In genomic region chr11:67510023-67510345, GRCh38 we compare ENCODE assay signal across 24 cellular contexts. TPM values are rescaled to one million over a fixed set of nuclear protein-coding genes. Genes with fewer than 3 reads are reported as not detected.
DNase-seq lines count a peak whose midpoint lies in the region; ATAC-seq and TF ChIP-seq lines count a peak whose summit lies in the region.
"Had no signal": no experiment of that assay in that cellular context is flagged by ENCODE, and none has a peak within 500 bp of the region (broad histone marks: within the 10 kb centered on the region; RNA-seq: fewer than 3 reads in every experiment).

No MANE protein-coding gene starts in this region.

- no peak overlapping the region for H3K4me3 ChIP-seq in adrenal gland
- H3K4me3 ChIP-seq: BLaER1 treated with 17β-estradiol and CSF1 and Interleukin-3, amounts not matched to agents 10 nM and 100 nM; esophagus muscularis mucosa had no signal

- H3K9me3 ChIP-seq in adrenal gland (replicated peaks in 1 of 3), result no peaks in the 10 kb centered on the region
- H3K9me3 ChIP-seq: BLaER1 treated with 17β-estradiol and CSF1 and Interleukin-3, amounts not matched to agents 10 nM and 100 nM; esophagus muscularis mucosa; SK-N-SH had no signal

- peaks cover 33% of the 10 kb centered on the region for H3K4me1 Mint-ChIP-seq in activated naive CD4-positive, alpha-beta T cell treated with anti-CD3 and anti-CD28 coated beads, Interleukin-2, amount 10 ng/mL, durations not matched to agents 7 days and 5 days
- H3K4me1 Mint-ChIP-seq in WTC11 (peaks cover 26% of the 10 kb centered on the region), memory B cell (peaks cover 16% of the 10 kb centered on the region)
- peaks cover 25 to 36% of the 10 kb centered on the region in 2 donors for H3K4me1 Mint-ChIP-seq in stimulated activated naive B cell treated with anti-CD40 and anti-IgM and Interleukin-4, amounts not matched to agents 10 μg/mL and 1 μg/mL and 100 μg/mL, for 72 hours

- peak overlapping the region; percentile 84 for H3K4me3 Mint-ChIP-seq in activated naive CD4-positive, alpha-beta T cell treated with anti-CD3 and anti-CD28 coated beads, Interleukin-2, amount 10 ng/mL, durations not matched to agents 7 days and 5 days
- H3K4me3 Mint-ChIP-seq in WTC11 (peak overlapping the region; percentile 83), memory B cell (no peak overlapping the region)
- no peak overlapping the region for H3K4me3 Mint-ChIP-seq in stimulated activated naive B cell treated with anti-CD40 and anti-IgM and Interleukin-4, amounts not matched to agents 10 μg/mL and 1 μg/mL and 100 μg/mL, for 72 hours

- ATAC-seq in activated naive CD4-positive, alpha-beta T cell treated with anti-CD3 and anti-CD28 coated beads, Interleukin-2, amount 50 U/mL, for 72 hours, result no peak
- ATAC-seq in WTC11, result no peak
- ATAC-seq in memory B cell (ENCODE audit: low read depth), result no peak
- ATAC-seq in stimulated activated naive B cell treated with anti-CD40 and anti-IgM and Interleukin-4, amounts not matched to agents 10 μg/mL and 1 μg/mL and 100 μg/mL, for 72 hours (replicated peaks), result no peak
- no peak for ATAC-seq in HG03442 (IDR thresholded peaks at IDR 0.05; ENCODE audit: unreplicated experiment)
- no peak for ATAC-seq in HG03521 (IDR thresholded peaks at IDR 0.05; ENCODE audit: unreplicated experiment)
- ATAC-seq: activated naive CD8-positive, alpha-beta T cell treated with anti-CD3 and anti-CD28 coated beads, Interleukin-2, amount 50 U/mL, for 24 hours had no signal

- H3K9me3 Mint-ChIP-seq in activated naive CD4-positive, alpha-beta T cell treated with anti-CD3 and anti-CD28 coated beads, Interleukin-2, amount 10 ng/mL, durations not matched to agents 7 days and 5 days, result no peaks in the 10 kb centered on the region
- H3K9me3 Mint-ChIP-seq in activated naive CD4-positive, alpha-beta T cell treated with anti-CD3 and anti-CD28 coated beads, Interleukin-2, amount 50 U/mL, for 72 hours, result no peaks in the 10 kb centered on the region
- H3K9me3 Mint-ChIP-seq in WTC11, result no peaks in the 10 kb centered on the region
- H3K9me3 Mint-ChIP-seq in memory B cell, result no peaks in the 10 kb centered on the region
- no peaks in the 10 kb centered on the region for H3K9me3 Mint-ChIP-seq in stimulated activated naive B cell treated with anti-CD40 and anti-IgM and Interleukin-4, amounts not matched to agents 10 μg/mL and 1 μg/mL and 100 μg/mL, for 72 hours
- H3K9me3 Mint-ChIP-seq: activated naive CD8-positive, alpha-beta T cell treated with anti-CD3 and anti-CD28 coated beads, Interleukin-2, amount 50 U/mL, for 24 hours had no signal

- no peak for TF ChIP-seq CTCF in WTC11 (IDR thresholded peaks at IDR 0.05)
- no peak for TF ChIP-seq CTCF in adrenal gland (IDR thresholded peaks at IDR 0.05)

- intact Hi-C loops in adrenal gland (cut with DNase I), result no loop called here

- H3K27ac ChIP-seq in adrenal gland, result no peak overlapping the region
- H3K27ac ChIP-seq: BLaER1 treated with 17β-estradiol and CSF1 and Interleukin-3, amounts not matched to agents 10 nM and 100 nM; brain microvascular endothelial cell; esophagus muscularis mucosa had no signal

- TF ChIP-seq POLR2A in adrenal gland (IDR thresholded peaks at IDR 0.05), result no peak

- no peaks in the 10 kb centered on the region for H3K36me3 ChIP-seq in adrenal gland (replicated peaks in 1 of 2)
- H3K36me3 ChIP-seq: brain microvascular endothelial cell had no signal

- CTCF ChIA-PET in activated naive CD4-positive, alpha-beta T cell treated with anti-CD3 and anti-CD28 coated beads, Interleukin-2, amount 10 ng/mL, durations not matched to agents 7 days and 5 days (lab: Charles Lee), result no interaction called here
- CTCF ChIA-PET in WTC11 (lab: Charles Lee), result no interaction called here

- WGBS in adrenal gland, 4 donors, result 41 to 55% (median 48%) methylated on average over 3 of the region's 3 CpGs

- peak overlapping the region; percentile 79 for H3K27ac Mint-ChIP-seq in activated naive CD4-positive, alpha-beta T cell treated with anti-CD3 and anti-CD28 coated beads, Interleukin-2, amount 10 ng/mL, durations not matched to agents 7 days and 5 days
- H3K27ac Mint-ChIP-seq in activated naive CD4-positive, alpha-beta T cell treated with anti-CD3 and anti-CD28 coated beads, Interleukin-2, amount 50 U/mL, for 72 hours, result no peak overlapping the region
- H3K27ac Mint-ChIP-seq in WTC11 (no peak overlapping the region), memory B cell (peak overlapping the region; percentile 97)
- peak overlapping the region; percentile 32 for H3K27ac Mint-ChIP-seq in stimulated activated naive B cell treated with anti-CD40 and anti-IgM and Interleukin-4, amounts not matched to agents 10 μg/mL and 1 μg/mL and 100 μg/mL, for 72 hours

- H3K27me3 Mint-ChIP-seq in activated naive CD4-positive, alpha-beta T cell treated with anti-CD3 and anti-CD28 coated beads, Interleukin-2, amount 10 ng/mL, durations not matched to agents 7 days and 5 days, result peaks cover 49% of the 10 kb centered on the region
- H3K27me3 Mint-ChIP-seq in WTC11 (ENCODE audit: low read depth) (peaks cover 24% of the 10 kb centered on the region), memory B cell (peaks cover 8% of the 10 kb centered on the region)
- peaks cover 12 to 21% of the 10 kb centered on the region in 2 donors for H3K27me3 Mint-ChIP-seq in stimulated activated naive B cell treated with anti-CD40 and anti-IgM and Interleukin-4, amounts not matched to agents 10 μg/mL and 1 μg/mL and 100 μg/mL, for 72 hours

- H3K36me3 Mint-ChIP-seq in activated naive CD4-positive, alpha-beta T cell treated with anti-CD3 and anti-CD28 coated beads, Interleukin-2, amount 10 ng/mL, durations not matched to agents 7 days and 5 days, result peaks cover 9% of the 10 kb centered on the region
- H3K36me3 Mint-ChIP-seq in activated naive CD4-positive, alpha-beta T cell treated with anti-CD3 and anti-CD28 coated beads, Interleukin-2, amount 50 U/mL, for 72 hours, result peaks cover 8 to 10% of the 10 kb centered on the region in 2 donors
- H3K36me3 Mint-ChIP-seq in WTC11 (peaks cover 2% of the 10 kb centered on the region; the same call in 1 of the 2 replicates), memory B cell (no peaks in the 10 kb centered on the region)
- peaks cover 6% of the 10 kb centered on the region in 2 donors for H3K36me3 Mint-ChIP-seq in stimulated activated naive B cell treated with anti-CD40 and anti-IgM and Interleukin-4, amounts not matched to agents 10 μg/mL and 1 μg/mL and 100 μg/mL, for 72 hours

- no peak for DNase-seq in activated naive CD4-positive, alpha-beta T cell treated with anti-CD3 and anti-CD28 coated beads, Interleukin-2, amount 10 ng/mL, durations not matched to agents 7 days and 5 days
- no peak for DNase-seq in activated naive CD4-positive, alpha-beta T cell treated with anti-CD3 and anti-CD28 coated beads, Interleukin-2, amount 50 U/mL, for 72 hours (ENCODE audit: low spot score in 2 of 2)
- DNase-seq in WTC11 (ENCODE audit: low spot score), result no peak
- no peak for DNase-seq in memory B cell (ENCODE audit: low spot score in 2 of 2)
- no peak for DNase-seq in stimulated activated naive B cell treated with anti-CD40 and anti-IgM and Interleukin-4, amounts not matched to agents 10 μg/mL and 1 μg/mL and 100 μg/mL, for 72 hours
- no peak for DNase-seq in adrenal gland
- DNase-seq: ACHN; activated naive CD8-positive, alpha-beta T cell treated with anti-CD3 and anti-CD28 coated beads, Interleukin-2, amount 50 U/mL, for 24 hours; brain microvascular endothelial cell; effector CD4-positive, alpha-beta T cell; GDM1; HCEC 1CT; kidney glomerular epithelial cell; NCI-H1694 treated with DMSO at 0.1 percent for 48 hours; NCI-H526 treated with DMSO at 0.1 percent for 48 hours; SK-N-SH; stimulated activated CD8-positive, alpha-beta memory T cell treated with anti-CD3 and anti-CD28 coated beads, Interleukin-4, amount 100 ng/mL, for 48 hours had no signal

- H3K4me1 ChIP-seq in adrenal gland (replicated peaks in 1 of 2), result peaks cover 21 to 31% of the 10 kb centered on the region in 2 donors

- H3K27me3 ChIP-seq in adrenal gland, result no peaks in the 10 kb centered on the region
- H3K27me3 ChIP-seq: BLaER1 treated with 17β-estradiol and CSF1 and Interleukin-3, amounts not matched to agents 10 nM and 100 nM; brain microvascular endothelial cell had no signal

- POLR2A ChIA-PET in WTC11 (lab: Charles Lee), result no interaction called here

TF ChIP-seq in WTC11, 78 proteins besides CTCF, POLR2A, EP300 and RAD21 (continues in another document):
- no peak for TF ChIP-seq ATF3 (CRISPR knock-in tag; conservative IDR thresholded peaks at IDR 0.05)

RNA-seq across cellular contexts. Expression of gene CDK2AP2, which starts 2.0 kb away (rescaled TPM):
- total RNA-seq in activated naive CD4-positive, alpha-beta T cell treated with anti-CD3 and anti-CD28 coated beads, Interleukin-2, amount 50 U/mL, for 72 hours, result 10 to 100 TPM; 72.4 to 85.2 TPM
- total RNA-seq in WTC11 (2021) (47.6 to 53.1 TPM (median 52.5 TPM) in 3 replicates), adrenal gland (100 to 1,000 TPM in 1 of 8 donors, 10 to 100 TPM in 7; 34.0 to 218 (median 56.3) TPM)
- polyA plus RNA-seq in adrenal gland, result 100 to 1,000 TPM in 1 of 3 donors, 10 to 100 TPM in 2; 55.4 to 110 (median 85.6) TPM

RNA-seq across cellular contexts. Expression of gene PITPNM1, which starts 4.8 kb away (rescaled TPM):
- total RNA-seq in activated naive CD4-positive, alpha-beta T cell treated with anti-CD3 and anti-CD28 coated beads, Interleukin-2, amount 50 U/mL, for 72 hours, result 100 to 1,000 TPM; 102 to 122 TPM
- total RNA-seq in WTC11 (2021) (51.3 to 55.4 TPM (median 51.8 TPM) in 3 replicates), adrenal gland (100 to 1,000 TPM in 1 of 8 donors, 10 to 100 TPM in 7; 24.8 to 146 (median 53.3) TPM)
- polyA plus RNA-seq in adrenal gland, result 10 to 100 TPM; 42.6 to 70.9 (median 62.1) TPM

RNA-seq across cellular contexts. Expression of gene CABP2, which starts 13.3 kb away (rescaled TPM):
- not detected for total RNA-seq in activated naive CD4-positive, alpha-beta T cell treated with anti-CD3 and anti-CD28 coated beads, Interleukin-2, amount 50 U/mL, for 72 hours
- total RNA-seq in WTC11 (2021), result not detected in 3 replicates
- total RNA-seq in adrenal gland, result not detected
- polyA plus RNA-seq in adrenal gland, result not detected
- total RNA-seq: esophagus muscularis mucosa; lung microvascular endothelial cell; subcutaneous adipose tissue; T-helper 2 cell treated with Interferon-gamma antibody and Interleukin-4, amounts not matched to agents 100 ng/mL and 5 ng/mL, for 36 hours had no signal
- polyA plus RNA-seq: SK-N-SH had no signal

RNA-seq across cellular contexts. Expression of gene AIP, which starts 27.2 kb away (rescaled TPM):
- total RNA-seq in activated naive CD4-positive, alpha-beta T cell treated with anti-CD3 and anti-CD28 coated beads, Interleukin-2, amount 50 U/mL, for 72 hours, result 100 to 1,000 TPM; 151 to 207 TPM
- total RNA-seq in WTC11 (2021) (32.8 to 42.1 TPM (median 40.0 TPM) in 3 replicates), adrenal gland (100 to 1,000 TPM in 2 of 8 donors, 10 to 100 TPM in 6; 62.0 to 114 (median 83.9) TPM)
- polyA plus RNA-seq in adrenal gland, result 100 to 1,000 TPM in 2 of 3 donors, 10 to 100 TPM in 1; 35.3 to 152 (median 119) TPM

RNA-seq across cellular contexts. Expression of gene TMEM134, which starts 40.9 kb away (rescaled TPM):
- total RNA-seq in activated naive CD4-positive, alpha-beta T cell treated with anti-CD3 and anti-CD28 coated beads, Interleukin-2, amount 50 U/mL, for 72 hours, result 10 to 100 TPM; 39.1 to 77.9 TPM
- total RNA-seq in WTC11 (2021) (55.6 to 61.1 TPM (median 59.6 TPM) in 3 replicates), adrenal gland (100 to 1,000 TPM in 3 of 8 donors, 10 to 100 TPM in 5; 73.6 to 257 (median 98.0) TPM)
- 100 to 1,000 TPM in 2 of 3 donors, 10 to 100 TPM in 1; 15.5 to 103 (median 102) TPM for polyA plus RNA-seq in adrenal gland

Comparison
In these comparisons a context has a peak if more than half of its experiments do, and no peak if none do; other contexts are left out.
1. H3K27ac Mint-ChIP-seq: peak in activated naive CD4-positive, alpha-beta T cell treated with anti-CD3 and anti-CD28 coated beads, Interleukin-2, amount 10 ng/mL, durations not matched to agents 7 days and 5 days (single experiment), memory B cell (single experiment) and stimulated activated naive B cell treated with anti-CD40 and anti-IgM and Interleukin-4, amounts not matched to agents 10 μg/mL and 1 μg/mL and 100 μg/mL, for 72 hours (single experiment); none in activated naive CD4-positive, alpha-beta T cell treated with anti-CD3 and anti-CD28 coated beads, Interleukin-2, amount 50 U/mL, for 72 hours (0 of 2) and WTC11 (single experiment).
2. H3K4me3 Mint-ChIP-seq: peak in activated naive CD4-positive, alpha-beta T cell treated with anti-CD3 and anti-CD28 coated beads, Interleukin-2, amount 10 ng/mL, durations not matched to agents 7 days and 5 days (single experiment) and WTC11 (single experiment); none in memory B cell (single experiment) and stimulated activated naive B cell treated with anti-CD40 and anti-IgM and Interleukin-4, amounts not matched to agents 10 μg/mL and 1 μg/mL and 100 μg/mL, for 72 hours (0 of 2).